Comparison of ENCODE assay signal across 10 cellular contexts in the genomic region with DNA sequence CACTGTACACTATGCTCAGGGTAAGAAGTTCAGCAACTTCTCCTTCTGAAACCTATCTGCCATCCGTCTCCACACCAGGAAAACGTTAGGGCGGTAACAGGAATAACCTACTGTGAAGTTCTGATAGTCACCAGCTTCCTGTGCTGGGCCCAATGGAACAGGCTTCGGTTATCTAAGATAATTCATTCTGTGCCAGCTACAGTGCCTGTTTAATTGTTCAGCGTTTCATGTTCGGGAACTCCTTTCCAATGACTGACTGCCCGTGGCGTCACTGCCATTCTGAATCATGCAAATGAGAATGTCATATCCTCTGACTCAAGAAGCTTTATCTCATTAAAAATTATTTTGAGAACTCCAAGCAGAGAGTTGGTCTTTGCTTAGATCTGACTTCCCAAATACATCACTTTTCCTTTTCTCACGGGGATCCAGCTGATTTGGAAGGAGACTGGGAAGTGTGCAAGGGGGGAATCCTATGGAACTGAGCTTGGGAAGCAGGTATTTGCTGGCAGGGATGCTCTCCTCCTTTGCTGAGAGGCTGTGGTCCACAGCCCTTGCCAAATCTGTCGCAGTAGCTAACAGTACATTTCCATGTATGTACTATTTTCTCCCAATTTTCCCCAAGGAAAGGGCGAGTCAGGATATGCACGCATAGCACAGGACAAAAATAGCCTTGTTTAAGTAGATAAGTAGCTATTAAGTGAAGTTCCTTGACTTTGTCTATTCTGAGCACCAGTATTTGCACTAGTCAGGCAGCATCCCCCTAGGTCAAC.
DNase-seq lines count a peak whose midpoint lies in the region; ATAC-seq lines count a peak whose summit lies in the region.
"Had no signal": no experiment of that assay in that cellular context is flagged by ENCODE, and none has a peak within 500 bp of the region (broad histone marks: within the 10 kb centered on the region; RNA-seq: fewer than 3 reads in every experiment).

No MANE protein-coding gene starts in this region.

- H3K9me3 ChIP-seq in Karpas-422 (ENCODE audit: low read length), result no peaks in the 10 kb centered on the region
- H3K9me3 ChIP-seq in subcutaneous abdominal adipose tissue (ENCODE audit: control insufficient read depth in 5 of 5, low read length in 5 of 5), result no peaks in the 10 kb centered on the region

- DNase-seq in Karpas-422, result peak; percentile 35
- peak; percentile 62 for DNase-seq in astrocyte of the hippocampus (ENCODE audit: low read depth, low spot score)
- peak; percentile 74 for DNase-seq in cardiac septum (ENCODE audit: low spot score)
- DNase-seq in T-cell, result no peak
- DNase-seq in NAMALWA (ENCODE audit: low spot score), result no peak
- DNase-seq: amygdala, WERI-Rb-1 had no signal

- H3K36me3 ChIP-seq in Karpas-422 (ENCODE audit: insufficient read depth, low read length), result no peaks in the 10 kb centered on the region
- no peaks in the 10 kb centered on the region for H3K36me3 ChIP-seq in subcutaneous abdominal adipose tissue (ENCODE audit: control insufficient read depth in 5 of 5, insufficient read depth in 5 of 5, low read length in 5 of 5)
- H3K36me3 ChIP-seq: WERI-Rb-1 had no signal

- peaks cover 0 to 9% (median 0%) of the 10 kb centered on the region in 3 donors for H3K4me1 Mint-ChIP-seq in T-cell

- H4K20me1 ChIP-seq in Karpas-422 (ENCODE audit: insufficient read depth, low read depth, low read length), result no peaks in the 10 kb centered on the region

- H2AFZ ChIP-seq in Karpas-422 (ENCODE audit: low read length), result no peak overlapping the region

- no peak overlapping the region for H3K4me2 ChIP-seq in Karpas-422 (ENCODE audit: low read depth, low read length, poor library complexity, severe bottlenecking)

- no peaks in the 10 kb centered on the region for H3K27me3 Mint-ChIP-seq in T-cell

- no peaks in the 10 kb centered on the region for H3K9me3 Mint-ChIP-seq in T-cell

- no peaks in the 10 kb centered on the region for H3K79me2 ChIP-seq in Karpas-422 (ENCODE audit: low read length)

- no peak overlapping the region for H3K4me3 Mint-ChIP-seq in T-cell

- POLR2A ChIA-PET in T-cell (lab: Charles Lee), result interaction anchor here in 1 of 2 donors (0.7 to 0.8 kb wide), 2 partner anchors 16 to 262 kb away, joined by 3 read pairs; no protein-coding TSS in a partner anchor

- no peak overlapping the region for H3K9ac ChIP-seq in Karpas-422 (ENCODE audit: low read length)
- H3K9ac ChIP-seq in subcutaneous abdominal adipose tissue (ENCODE audit: low read length in 5 of 5), result no peak overlapping the region

- no peak overlapping the region for H3K27ac Mint-ChIP-seq in T-cell

- H3K27me3 ChIP-seq in Karpas-422 (ENCODE audit: low read length), result no peaks in the 10 kb centered on the region
- no peaks in the 10 kb centered on the region for H3K27me3 ChIP-seq in subcutaneous abdominal adipose tissue (ENCODE audit: control insufficient read depth in 5 of 5, insufficient read depth in 4 of 5, low read length in 5 of 5)

- no peak for ATAC-seq in T-cell (replicated peaks in 1 of 4)
- ATAC-seq in GM21529 (IDR thresholded peaks at IDR 0.05; ENCODE audit: unreplicated experiment), result no peak

- intact Hi-C loops in cardiac septum (cut with DNase I), result loop anchor here (2.0 to 10.0 kb wide), 2 partner anchors 111 to 1789 kb away; partner anchors contain the start of gene ADAMTS1

- no peak overlapping the region for H3K4me3 ChIP-seq in Karpas-422 (ENCODE audit: low read length)
- H3K4me3 ChIP-seq in subcutaneous abdominal adipose tissue (ENCODE audit: low read depth in 1 of 5, low read length in 5 of 5), result no peak overlapping the region

- H3K36me3 Mint-ChIP-seq in T-cell, result peaks cover 8% of the 10 kb centered on the region

- no peak overlapping the region for H3K27ac ChIP-seq in Karpas-422 (ENCODE audit: low read length)
- H3K27ac ChIP-seq in subcutaneous abdominal adipose tissue (ENCODE audit: low read depth, low read length), result peak overlapping the region; percentile 74
- H3K27ac ChIP-seq: HL-60, WERI-Rb-1 had no signal

- CTCF ChIA-PET in T-cell (lab: Charles Lee), result interaction anchor here in 1 of 2 donors (0.6 kb wide), 1 partner anchor 9 kb away, joined by 3 read pairs; no protein-coding TSS in a partner anchor

- no peaks in the 10 kb centered on the region for H3K4me1 ChIP-seq in Karpas-422 (ENCODE audit: low read length)
- peaks cover 1 to 22% (median 13%) of the 10 kb centered on the region in 5 donors for H3K4me1 ChIP-seq in subcutaneous abdominal adipose tissue (ENCODE audit: control insufficient read depth in 5 of 5, insufficient read depth in 5 of 5, low read length in 5 of 5)

- H3K9me2 ChIP-seq in Karpas-422 (replicated peaks; ENCODE audit: insufficient read depth, low read length), result no peaks in the 10 kb centered on the region

Comparison
In these comparisons a context has a peak if more than half of its experiments do, and no peak if none do; other contexts are left out.
1. DNase-seq: peak in Karpas-422 (single experiment), astrocyte of the hippocampus (single experiment) and cardiac septum (single experiment); none in T-cell (0 of 34) and NAMALWA (single experiment).